11 cellular contexts compared by ENCODE assay signal in the genomic region with DNA sequence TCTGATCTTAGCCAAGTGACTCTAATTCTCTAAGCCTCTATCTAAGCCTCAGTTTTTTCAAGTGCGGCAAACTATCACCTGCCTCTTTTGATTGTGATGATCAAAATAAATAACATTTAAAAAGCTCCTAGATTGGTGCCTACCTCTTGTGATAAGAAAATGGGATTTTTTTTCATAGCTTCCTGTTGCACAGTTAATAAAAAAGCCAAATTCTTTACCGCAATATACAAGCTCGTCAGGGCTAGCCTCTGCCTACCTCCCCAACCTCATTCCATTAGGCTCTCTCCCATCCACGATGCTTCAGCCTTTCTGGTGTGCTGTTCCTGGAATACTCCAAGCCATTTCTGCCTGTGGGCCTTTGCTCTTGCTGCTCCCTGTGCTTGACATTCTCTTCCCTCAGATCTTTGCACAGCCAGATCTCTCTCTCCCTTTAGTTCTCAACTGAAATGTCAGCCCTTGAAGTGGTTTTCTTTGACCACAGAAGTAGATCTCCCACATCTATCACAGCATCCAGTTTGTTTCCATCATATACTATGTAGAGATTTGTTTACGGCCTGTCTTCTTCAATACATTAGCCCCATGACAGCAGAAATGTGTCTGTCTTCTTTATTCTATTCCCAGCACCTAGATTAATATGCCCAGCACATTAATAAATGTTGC.
"Had no signal": no experiment of that assay in that cellular context is flagged by ENCODE, and none has a peak within 500 bp of the region (broad histone marks: within the 10 kb centered on the region; RNA-seq: fewer than 3 reads in every experiment).

No MANE protein-coding gene starts in this region.

- H3K27ac Mint-ChIP-seq: nephron progenitor cell; stimulated activated naive B cell treated with anti-CD40 and anti-IgM and Interleukin-4, amounts not matched to agents 10 μg/mL and 1 μg/mL and 100 μg/mL, for 72 hours; type B pancreatic cell had no signal

- H3K27me3 ChIP-seq: sigmoid colon had no signal

- H3K27me3 Mint-ChIP-seq: type B pancreatic cell had no signal

- H3K4me1 Mint-ChIP-seq: nephron progenitor cell; stimulated activated naive B cell treated with anti-CD40 and anti-IgM and Interleukin-4, amounts not matched to agents 10 μg/mL and 1 μg/mL and 100 μg/mL, for 72 hours had no signal

- H3K36me3 Mint-ChIP-seq: stimulated activated naive B cell treated with anti-CD40 and anti-IgM and Interleukin-4, amounts not matched to agents 10 μg/mL and 1 μg/mL and 100 μg/mL, for 72 hours had no signal

- DNase-seq: activated CD8-positive, alpha-beta memory T cell treated with anti-CD3 and anti-CD28 coated beads, Interleukin-2, amount 50 U/mL, for 4 hours; activated gamma-delta T cell treated with Interleukin-2 at 50 U/mL for 16 hours; hippocampal formation; left ventricle myocardium superior; mesenchymal stem cell; nephron progenitor cell; sigmoid colon; stimulated activated CD4-positive, alpha-beta T cell treated with anti-CD3 and anti-CD28 coated beads, Interleukin-2, amount 100 ng/mL, for 24 hours; stimulated activated naive B cell treated with anti-CD40 and anti-IgM and Interleukin-4, amounts not matched to agents 10 μg/mL and 1 μg/mL and 100 μg/mL, for 72 hours; T-helper 9 cell had no signal

- ATAC-seq: left ventricle myocardium superior; stimulated activated naive B cell treated with anti-CD40 and anti-IgM and Interleukin-4, amounts not matched to agents 10 μg/mL and 1 μg/mL and 100 μg/mL, for 72 hours had no signal

- H3K4me3 Mint-ChIP-seq: nephron progenitor cell; stimulated activated naive B cell treated with anti-CD40 and anti-IgM and Interleukin-4, amounts not matched to agents 10 μg/mL and 1 μg/mL and 100 μg/mL, for 72 hours; type B pancreatic cell had no signal

- H3K27ac ChIP-seq: sigmoid colon had no signal

- H3K4me3 ChIP-seq: sigmoid colon had no signal

- H3K36me3 ChIP-seq: sigmoid colon had no signal
